ENCODE assay signal across 15 cellular contexts in genomic region chr2:59076079-59076619, GRCh38.
"Had no signal": no experiment of that assay in that cellular context is flagged by ENCODE, and none has a peak within 500 bp of the region (broad histone marks: within the 10 kb centered on the region; RNA-seq: fewer than 3 reads in every experiment).

No MANE protein-coding gene starts in this region.

- ATAC-seq: activated CD8-positive, alpha-beta T cell treated with anti-CD3 and anti-CD28 coated beads, Interleukin-2, amount 10 ng/mL, durations not matched to agents 7 days and 5 days; gastrocnemius medialis; left colon; lower lobe of right lung had no signal

- DNase-seq: activated B cell treated with CpG ODN at 0.5 μM for 24 hours; activated CD4-positive, alpha-beta T cell treated with anti-CD3 and anti-CD28 coated beads, Interleukin-2, amount 10 ng/mL, durations not matched to agents 24 days and 14 days; activated CD8-positive, alpha-beta memory T cell treated with anti-CD3 and anti-CD28 coated beads, Interleukin-2, amount 50 U/mL, for 4 hours; activated CD8-positive, alpha-beta T cell treated with anti-CD3 and anti-CD28 coated beads, Interleukin-2, amount 10 ng/mL, durations not matched to agents 7 days and 5 days; activated gamma-delta T cell treated with Interleukin-2 at 50 U/mL for 16 hours; amniotic stem cell; dorsolateral prefrontal cortex; endodermal cell; gastrocnemius medialis; left colon; lower lobe of right lung; stimulated activated CD4-positive, alpha-beta T cell treated with anti-CD3 and anti-CD28 coated beads, Interleukin-4, amount 100 ng/mL, for 24 hours; stimulated activated naive CD4-positive, alpha-beta T cell; tibial artery; uterus had no signal
